8 cellular contexts compared by ENCODE assay signal in genomic region chr12:116222358-116222757, GRCh38. TPM values are rescaled to one million over a fixed set of nuclear protein-coding genes. Genes with fewer than 3 reads are reported as not detected.
DNase-seq lines count a peak whose midpoint lies in the region; ATAC-seq and TF ChIP-seq lines count a peak whose summit lies in the region.

No MANE protein-coding gene starts in this region.

- POLR2A ChIA-PET in AG04449 (lab: Yijun Ruan, JAX) = no interaction called here

- ATAC-seq in HG03520 (IDR thresholded peaks at IDR 0.05; ENCODE audit: unreplicated experiment) = no peak

- peaks cover 36% of the 10 kb centered on the region for H3K4me1 Mint-ChIP-seq in activated naive CD8-positive, alpha-beta T cell (ENCODE audit: low read depth)

- H3K4me3 Mint-ChIP-seq in activated naive CD8-positive, alpha-beta T cell = no peak overlapping the region

- CTCF ChIA-PET in AG04449 (lab: Yijun Ruan, JAX) = no interaction called here

- no peak overlapping the region for H3K4me3 ChIP-seq in AG04449 (ENCODE audit: low read depth, low read length)

- peaks cover 14% of the 10 kb centered on the region for H3K36me3 Mint-ChIP-seq in activated naive CD8-positive, alpha-beta T cell

- no peaks in the 10 kb centered on the region for H3K9me3 Mint-ChIP-seq in activated naive CD8-positive, alpha-beta T cell (ENCODE audit: low read depth)

- H3K27ac Mint-ChIP-seq in activated naive CD8-positive, alpha-beta T cell = peak overlapping the region; percentile 17

- DNase-seq in AG04449 (ENCODE audit: low read depth, low spot score) (peak; percentile 47), HT-29 (ENCODE audit: low spot score) (peak; percentile 36), left kidney (ENCODE audit: low read depth, low spot score) (peak; percentile 58), stromal cell of bone marrow (ENCODE audit: low read depth) (peak; percentile 88), GOT3 (lab: John Stamatoyannopoulos, UW) (no peak)
- DNase-seq in effector CD4-positive, alpha-beta T cell = no peak

- H3K27me3 Mint-ChIP-seq in activated naive CD8-positive, alpha-beta T cell = no peaks in the 10 kb centered on the region

- no peak for TF ChIP-seq CTCF in AG04449 (IDR thresholded peaks at IDR 0.05; ENCODE audit: insufficient read depth, low read length, missing control alignments)

RNA-seq across cellular contexts. Expression of gene MED13L, which starts 55.1 kb away (rescaled TPM):
- 21.2 and 23.8 TPM in 2 replicates for total RNA-seq in HT-29 (2014; rRNA removed; shearing (Covaris generic))

Comparison
In these comparisons a context has a peak if more than half of its experiments do, and no peak if none do; other contexts are left out.
1. DNase-seq: peak in AG04449 (single experiment), HT-29 (single experiment), left kidney (single experiment) and stromal cell of bone marrow (single experiment); none in GOT3 (single experiment) and effector CD4-positive, alpha-beta T cell (single experiment).